In the genomic region with DNA sequence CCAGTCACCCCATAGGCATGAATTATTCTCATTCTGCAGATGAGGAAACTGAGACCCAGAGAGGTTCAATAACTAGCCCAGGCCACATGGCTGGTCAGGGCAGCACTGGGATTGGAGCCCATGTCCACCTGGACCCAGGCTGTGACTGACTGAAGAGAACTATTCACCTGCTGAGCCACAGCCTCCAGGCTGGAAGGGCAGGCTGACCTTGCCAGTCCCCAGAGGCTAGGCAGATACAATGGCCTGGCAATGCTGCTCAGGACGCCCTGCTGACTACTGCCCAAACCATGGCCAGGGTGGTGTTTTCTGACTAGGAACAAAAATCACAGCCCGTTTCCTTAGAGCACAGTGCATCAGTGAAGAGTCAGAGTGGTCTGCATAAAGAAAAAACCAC, we compare ENCODE assay signal across 25 cellular contexts. TPM values are rescaled to one million over a fixed set of nuclear protein-coding genes. Genes with fewer than 3 reads are reported as not detected.
A peak's percentile ranks its signal among the peaks of the same experiment; 100 is the strongest.
DNase-seq lines count a peak whose midpoint lies in the region; ATAC-seq, FAIRE-seq and TF ChIP-seq lines count a peak whose summit lies in the region.
"Had no signal": no experiment of that assay in that cellular context is flagged by ENCODE, and none has a peak within 500 bp of the region (broad histone marks: within the 10 kb centered on the region; RNA-seq: fewer than 3 reads in every experiment).

No MANE protein-coding gene starts in this region.

- H3K27ac ChIP-seq in heart left ventricle (peak overlapping the region in 6 of 12 donors; percentile 2 to 49 (median 36)), pancreas (no peak overlapping the region), vagina (peak overlapping the region; percentile 23), small intestine (ENCODE audit: low read depth in 1 of 2, low read length in 1 of 2) (peak overlapping the region in 1 of 2 donors; percentile 35)
- H3K27ac ChIP-seq: GM23248 had no signal

- no peak overlapping the region for H3K4me3 ChIP-seq in heart left ventricle
- no peak overlapping the region for H3K4me3 ChIP-seq in pancreas
- no peak overlapping the region for H3K4me3 ChIP-seq in vagina
- no peak overlapping the region for H3K4me3 ChIP-seq in small intestine (ENCODE audit: low read depth in 1 of 2, low read length in 2 of 2)
- H3K4me3 ChIP-seq: GM23248, ovary had no signal

- POLR2A ChIA-PET in activated CD8-positive, alpha-beta T cell treated with anti-CD3 and anti-CD28 coated beads for 36 hours (lab: Charles Lee) = no interaction called here

- H3K36me3 ChIP-seq in heart left ventricle (no peaks in the 10 kb centered on the region), pancreas (no peaks in the 10 kb centered on the region), vagina (no peaks in the 10 kb centered on the region), small intestine (ENCODE audit: control insufficient read depth in 2 of 2, insufficient read depth in 2 of 2, low read length in 2 of 2) (no peaks in the 10 kb centered on the region)
- H3K36me3 ChIP-seq: ovary had no signal

- H3K9me3 Mint-ChIP-seq in activated T-cell treated with anti-CD3 and anti-CD28 coated beads, Interleukin-2, amount 50 U/mL, for 72 hours = no peaks in the 10 kb centered on the region
- H3K9me3 Mint-ChIP-seq in activated CD8-positive, alpha-beta T cell treated with anti-CD3 and anti-CD28 coated beads for 36 hours = no peaks in the 10 kb centered on the region
- H3K9me3 Mint-ChIP-seq: activated B cell treated with CpG ODN at 0.5 μM for 24 hours; activated naive CD8-positive, alpha-beta T cell treated with anti-CD3 and anti-CD28 coated beads, Interleukin-2, amount 10 ng/mL, durations not matched to agents 7 days and 5 days; effector memory CD8-positive, alpha-beta T cell; naive B cell had no signal

- H3K36me3 Mint-ChIP-seq in activated T-cell treated with anti-CD3 and anti-CD28 coated beads, Interleukin-2, amount 50 U/mL, for 72 hours (ENCODE audit: insufficient read depth in 2 of 2) = no peaks in the 10 kb centered on the region
- no peaks in the 10 kb centered on the region for H3K36me3 Mint-ChIP-seq in activated CD8-positive, alpha-beta T cell treated with anti-CD3 and anti-CD28 coated beads for 36 hours (ENCODE audit: low read depth)
- H3K36me3 Mint-ChIP-seq: activated naive CD8-positive, alpha-beta T cell treated with anti-CD3 and anti-CD28 coated beads, Interleukin-2, amount 10 ng/mL, durations not matched to agents 7 days and 5 days; naive B cell had no signal

- no peaks in the 10 kb centered on the region for H3K27me3 Mint-ChIP-seq in activated T-cell treated with anti-CD3 and anti-CD28 coated beads, Interleukin-2, amount 50 U/mL, for 72 hours (ENCODE audit: low read depth)
- H3K27me3 Mint-ChIP-seq in activated CD8-positive, alpha-beta T cell treated with anti-CD3 and anti-CD28 coated beads for 36 hours = no peaks in the 10 kb centered on the region
- H3K27me3 Mint-ChIP-seq: activated B cell treated with CpG ODN at 0.5 μM for 24 hours; activated naive CD8-positive, alpha-beta T cell treated with anti-CD3 and anti-CD28 coated beads, Interleukin-2, amount 10 ng/mL, durations not matched to agents 7 days and 5 days; effector memory CD8-positive, alpha-beta T cell; naive B cell had no signal

- H3K4me3 Mint-ChIP-seq in activated T-cell treated with anti-CD3 and anti-CD28 coated beads, Interleukin-2, amount 50 U/mL, for 72 hours = no peak overlapping the region
- H3K4me3 Mint-ChIP-seq in activated CD8-positive, alpha-beta T cell treated with anti-CD3 and anti-CD28 coated beads for 36 hours = no peak overlapping the region
- H3K4me3 Mint-ChIP-seq: activated B cell treated with CpG ODN at 0.5 μM for 24 hours; activated naive CD8-positive, alpha-beta T cell treated with anti-CD3 and anti-CD28 coated beads, Interleukin-2, amount 10 ng/mL, durations not matched to agents 7 days and 5 days had no signal

- DNase-seq in heart left ventricle (peak in 3 of 5 donors; percentile 31 to 62 (median 45)), left cardiac atrium (no peak), left ventricle myocardium superior (peak; percentile 41), pancreas (peak in 4 of 6 donors; percentile 5 to 33 (median 20)), vagina (ENCODE audit: extremely low spot score in 2 of 2) (no peak), small intestine (no peak)
- DNase-seq in activated T-cell treated with anti-CD3 and anti-CD28 coated beads, Interleukin-2, amount 50 U/mL, for 72 hours = no peak
- DNase-seq in activated CD8-positive, alpha-beta T cell treated with anti-CD3 and anti-CD28 coated beads for 36 hours = no peak
- DNase-seq: activated B cell treated with CpG ODN at 0.5 μM for 24 hours; activated CD4-positive, alpha-beta T cell treated with anti-CD3 and anti-CD28 coated beads, Interleukin-2, amount 50 U/mL, for 48 hours; activated effector memory CD4-positive, alpha-beta T cell treated with anti-CD3 and anti-CD28 coated beads, Interleukin-2, amount 50 U/mL, for 16 hours; activated naive CD8-positive, alpha-beta T cell treated with anti-CD3 and anti-CD28 coated beads, Interleukin-2, amount 10 ng/mL, durations not matched to agents 7 days and 5 days; COR-L47; DMS79; effector memory CD8-positive, alpha-beta T cell; foreskin melanocyte; GF-D8; GM23248; naive B cell; NCI-H1417; NCI-H2081 treated with DMSO at 0.1 percent for 48 hours; NCI-H82; T-helper 9 cell had no signal

- CTCF ChIA-PET in activated CD8-positive, alpha-beta T cell treated with anti-CD3 and anti-CD28 coated beads for 36 hours (lab: Charles Lee) = no interaction called here

- intact Hi-C loops in heart left ventricle (cut with DNase I) = loop anchor here in 1 of 10 donors (5.0 kb wide), 1 partner anchor 35 kb away; a partner anchor contains a TSS
- intact Hi-C loops in left cardiac atrium (cut with DNase I) = no loop called here
- intact Hi-C loops in left ventricle myocardium superior (cut with micrococcal nuclease) = no loop called here
- intact Hi-C loops in pancreas (cut with DNase I) = no loop called here
- intact Hi-C loops in vagina (cut with DNase I) = no loop called here
- intact Hi-C loops in activated CD8-positive, alpha-beta T cell treated with anti-CD3 and anti-CD28 coated beads for 36 hours (cut with micrococcal nuclease) = no loop called here

- TF ChIP-seq CTCF in heart left ventricle (IDR thresholded peaks at IDR 0.05) (no peak), pancreas (IDR thresholded peaks at IDR 0.05) (no peak), vagina (IDR thresholded peaks at IDR 0.05) (no peak)
- TF ChIP-seq CTCF in activated CD8-positive, alpha-beta T cell treated with anti-CD3 and anti-CD28 coated beads for 36 hours (IDR thresholded peaks at IDR 0.05) = no peak

- H3K27ac Mint-ChIP-seq in activated T-cell treated with anti-CD3 and anti-CD28 coated beads, Interleukin-2, amount 50 U/mL, for 72 hours = no peak overlapping the region
- H3K27ac Mint-ChIP-seq in activated CD8-positive, alpha-beta T cell treated with anti-CD3 and anti-CD28 coated beads for 36 hours = no peak overlapping the region
- H3K27ac Mint-ChIP-seq: activated B cell treated with CpG ODN at 0.5 μM for 24 hours; activated naive CD8-positive, alpha-beta T cell treated with anti-CD3 and anti-CD28 coated beads, Interleukin-2, amount 10 ng/mL, durations not matched to agents 7 days and 5 days had no signal

- FAIRE-seq in pancreas (lab: Jason Lieb, UNC) (no peak), small intestine (lab: Jason Lieb, UNC) (no peak)
- FAIRE-seq: A204.1 had no signal

- H3K4me1 Mint-ChIP-seq in activated T-cell treated with anti-CD3 and anti-CD28 coated beads, Interleukin-2, amount 50 U/mL, for 72 hours (ENCODE audit: low read depth) = peaks cover 9% of the 10 kb centered on the region
- peaks cover 15% of the 10 kb centered on the region for H3K4me1 Mint-ChIP-seq in activated CD8-positive, alpha-beta T cell treated with anti-CD3 and anti-CD28 coated beads for 36 hours (ENCODE audit: low read depth)

- H3K4me1 ChIP-seq in heart left ventricle = peaks cover 0 to 70% (median 47%) of the 10 kb centered on the region in 12 donors
- no peaks in the 10 kb centered on the region for H3K4me1 ChIP-seq in pancreas
- peaks cover 76% of the 10 kb centered on the region for H3K4me1 ChIP-seq in vagina
- H3K4me1 ChIP-seq in small intestine (ENCODE audit: control insufficient read depth in 2 of 2, insufficient read depth in 1 of 2, low read depth in 1 of 2, low read length in 1 of 2) = no peaks in the 10 kb centered on the region

- ATAC-seq in heart left ventricle = peak in 3 of 4 donors; percentile 5 to 41 (median 40)
- no peak for ATAC-seq in left cardiac atrium
- ATAC-seq in left ventricle myocardium superior = peak; percentile 64
- ATAC-seq in pancreas = peak in 1 of 4 donors; percentile 2
- ATAC-seq in activated T-cell treated with anti-CD3 and anti-CD28 coated beads, Interleukin-2, amount 50 U/mL, for 72 hours (replicated peaks in 1 of 2) = no peak
- no peak for ATAC-seq in activated CD8-positive, alpha-beta T cell treated with anti-CD3 and anti-CD28 coated beads for 36 hours
- ATAC-seq: effector memory CD8-positive, alpha-beta T cell had no signal

- no peaks in the 10 kb centered on the region for H3K27me3 ChIP-seq in heart left ventricle
- H3K27me3 ChIP-seq in pancreas = no peaks in the 10 kb centered on the region
- H3K27me3 ChIP-seq in vagina = no peaks in the 10 kb centered on the region
- H3K27me3 ChIP-seq in small intestine (ENCODE audit: control insufficient read depth in 2 of 2, insufficient read depth in 2 of 2, low read length in 2 of 2) = no peaks in the 10 kb centered on the region
- H3K27me3 ChIP-seq: ovary had no signal

- 22 to 61% (median 36%) methylated on average over 2 of the region's 2 CpGs for WGBS in heart left ventricle, 4 donors
- WGBS in pancreas, 2 donors = 85 to 89% methylated on average over 2 of the region's 2 CpGs
- WGBS in small intestine, 3 donors = 73 to 78% (median 78%) methylated on average over 2 of the region's 2 CpGs

- no peak for TF ChIP-seq POLR2A in heart left ventricle (IDR thresholded peaks at IDR 0.05)
- no peak for TF ChIP-seq POLR2A in vagina (IDR thresholded peaks at IDR 0.05)

- H3K9me3 ChIP-seq in heart left ventricle = no peaks in the 10 kb centered on the region
- no peaks in the 10 kb centered on the region for H3K9me3 ChIP-seq in pancreas
- no peaks in the 10 kb centered on the region for H3K9me3 ChIP-seq in vagina
- H3K9me3 ChIP-seq in small intestine (ENCODE audit: control insufficient read depth, low read depth) = no peaks in the 10 kb centered on the region
- H3K9me3 ChIP-seq: ovary had no signal

RNA-seq across cellular contexts. Expression of a gene that starts 36.8 kb away (rescaled TPM):
- total RNA-seq in heart left ventricle (10 to 100 TPM; 18.1 to 87.3 (median 24.9) TPM), left cardiac atrium (10 to 100 TPM; 14.3 to 19.3 TPM), left ventricle myocardium superior (35.2 TPM), pancreas (10 to 100 TPM; 20.7 to 47.8 (median 25.3) TPM), vagina (68.5 TPM)
- polyA plus RNA-seq in heart left ventricle (10 to 100 TPM; 15.6 to 26.5 TPM), pancreas (10 to 100 TPM; 24.5 to 28.4 TPM), small intestine (10 to 100 TPM in 1 of 3 donors, 1 to 10 TPM in 2; 4.0 to 20.7 (median 6.5) TPM)
- total RNA-seq in activated T-cell treated with anti-CD3 and anti-CD28 coated beads, Interleukin-2, amount 50 U/mL, for 72 hours = 10 to 100 TPM; 10.6 to 11.3 TPM
- total RNA-seq in activated CD8-positive, alpha-beta T cell treated with anti-CD3 and anti-CD28 coated beads for 36 hours = 10 to 100 TPM; 12.5 to 13.0 TPM

Comparison
In these comparisons a context has a peak if more than half of its experiments do, and no peak if none do; other contexts are left out.
1. ATAC-seq: peak in heart left ventricle (3 of 4) and left ventricle myocardium superior (single experiment); none in left cardiac atrium (0 of 2), activated T-cell treated with anti-CD3 and anti-CD28 coated beads, Interleukin-2, amount 50 U/mL, for 72 hours (0 of 2) and activated CD8-positive, alpha-beta T cell treated with anti-CD3 and anti-CD28 coated beads for 36 hours (single experiment).
2. DNase-seq: peak in heart left ventricle (3 of 5), left ventricle myocardium superior (single experiment) and pancreas (4 of 6); none in left cardiac atrium (single experiment), vagina (0 of 2), activated T-cell treated with anti-CD3 and anti-CD28 coated beads, Interleukin-2, amount 50 U/mL, for 72 hours (0 of 2), small intestine (single experiment) and activated CD8-positive, alpha-beta T cell treated with anti-CD3 and anti-CD28 coated beads for 36 hours (single experiment).